In the genomic region with DNA sequence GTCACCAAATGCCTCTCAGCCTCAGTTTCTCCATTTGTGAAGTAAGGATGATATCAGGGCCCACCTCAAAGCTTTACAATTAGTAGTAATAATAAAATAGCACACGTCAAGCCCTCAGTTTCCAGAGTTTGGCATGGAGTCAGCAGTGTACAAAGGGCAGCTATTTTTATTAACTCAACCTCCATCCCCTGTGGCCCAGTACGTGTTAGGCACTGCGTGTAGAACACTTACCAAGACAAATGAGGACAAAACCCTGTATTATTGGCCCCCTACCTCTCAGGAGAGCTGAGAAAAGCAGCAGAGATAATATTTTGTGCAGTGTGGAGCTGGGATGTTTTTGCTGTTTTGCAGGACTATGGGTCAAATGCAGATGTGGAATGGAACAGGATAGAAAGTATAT, we compare ENCODE assay signal across 33 cellular contexts.
"Had no signal": no experiment of that assay in that cellular context is flagged by ENCODE, and none has a peak within 500 bp of the region (broad histone marks: within the 10 kb centered on the region; RNA-seq: fewer than 3 reads in every experiment).

No MANE protein-coding gene starts in this region.

- DNase-seq: activated B cell treated with CpG ODN at 0.5 μM for 24 hours; activated CD4-positive, alpha-beta memory T cell treated with anti-CD3 and anti-CD28 coated beads, Interleukin-2, amount 10 ng/mL, durations not matched to agents 7 days and 5 days; activated CD4-positive, alpha-beta T cell treated with anti-CD3 and anti-CD28 coated beads for 4 hours; activated CD4-positive, alpha-beta T cell treated with anti-CD3 and anti-CD28 coated beads, Interleukin-2, amount 10 ng/mL, durations not matched to agents 24 days and 14 days; activated CD4-positive, alpha-beta T cell treated with anti-CD3 and anti-CD28 coated beads, Interleukin-2, amount 50 U/mL, for 48 hours; activated CD4-positive, CD25-positive, alpha-beta regulatory T cell treated with anti-CD3 and anti-CD28 coated beads, Interleukin-2, amount 50 U/mL, for 72 hours; activated CD8-positive, alpha-beta memory T cell treated with anti-CD3 and anti-CD28 coated beads for 24 hours; activated CD8-positive, alpha-beta memory T cell treated with anti-CD3 and anti-CD28 coated beads, Interleukin-2, amount 10 ng/mL, durations not matched to agents 7 days and 5 days; activated CD8-positive, alpha-beta T cell treated with anti-CD3 and anti-CD28 coated beads, Interleukin-2, amount 10 ng/mL, durations not matched to agents 7 days and 5 days; activated effector memory CD4-positive, alpha-beta T cell treated with anti-CD3 and anti-CD28 coated beads, Interleukin-2, amount 50 U/mL, for 16 hours; activated gamma-delta T cell treated with Interleukin-2 at 50 U/mL for 16 hours; activated naive CD4-positive, alpha-beta T cell; activated naive CD4-positive, alpha-beta T cell treated with anti-CD3 and anti-CD28 coated beads for 36 hours; activated naive CD4-positive, alpha-beta T cell treated with anti-CD3 and anti-CD28 coated beads, Interleukin-2, amount 50 U/mL, for 16 hours; activated naive CD8-positive, alpha-beta T cell treated with anti-CD3 and anti-CD28 coated beads for 36 hours; activated T-cell treated with anti-CD3 and anti-CD28 coated beads for 4 hours; activated T-cell treated with anti-CD3 and anti-CD28 coated beads, Interleukin-2, amount 50 U/mL, for 1 hour; activated T-cell treated with anti-CD3 and anti-CD28 coated beads, Interleukin-2, amount 50 U/mL, for 4 hours; activated T-cell treated with anti-CD3 and anti-CD28 coated beads, Interleukin-2, amount 50 U/mL, for 72 hours; adrenal gland; amniotic stem cell; aorta; caudate nucleus; SW 1271; T-helper 1 cell; T-helper 2 cell; T-helper 9 cell had no signal

- H3K4me1 ChIP-seq: adrenal gland had no signal

- H3K4me3 ChIP-seq: adrenal gland, cardiac muscle cell had no signal

- ATAC-seq: activated CD8-positive, alpha-beta memory T cell treated with anti-CD3 and anti-CD28 coated beads, Interleukin-2, amount 10 ng/mL, durations not matched to agents 7 days and 5 days; activated CD8-positive, alpha-beta T cell treated with anti-CD3 and anti-CD28 coated beads, Interleukin-2, amount 10 ng/mL, durations not matched to agents 7 days and 5 days; activated naive CD4-positive, alpha-beta T cell treated with anti-CD3 and anti-CD28 coated beads, Interleukin-2, amount 50 U/mL, for 72 hours; activated T-cell treated with anti-CD3 and anti-CD28 coated beads, Interleukin-2, amount 50 U/mL, for 4 hours; activated T-cell treated with anti-CD3 and anti-CD28 coated beads, Interleukin-2, amount 50 U/mL, for 72 hours; activated T-helper 17 cell treated with anti-CD3 and anti-CD28 coated beads, Interleukin-2, amount 50 U/mL, for 72 hours had no signal

- FAIRE-seq: bronchial epithelial cell, TTC549 had no signal

- H3K9me3 ChIP-seq: adrenal gland had no signal

- H3K27ac ChIP-seq: adrenal gland, cardiac muscle cell, VCaP had no signal

- H3K36me3 ChIP-seq: adrenal gland, cardiac muscle cell had no signal

- H3K27me3 ChIP-seq: adrenal gland, cardiac muscle cell had no signal
